Comparison of ENCODE assay signal across 28 cellular contexts in the genomic region with DNA sequence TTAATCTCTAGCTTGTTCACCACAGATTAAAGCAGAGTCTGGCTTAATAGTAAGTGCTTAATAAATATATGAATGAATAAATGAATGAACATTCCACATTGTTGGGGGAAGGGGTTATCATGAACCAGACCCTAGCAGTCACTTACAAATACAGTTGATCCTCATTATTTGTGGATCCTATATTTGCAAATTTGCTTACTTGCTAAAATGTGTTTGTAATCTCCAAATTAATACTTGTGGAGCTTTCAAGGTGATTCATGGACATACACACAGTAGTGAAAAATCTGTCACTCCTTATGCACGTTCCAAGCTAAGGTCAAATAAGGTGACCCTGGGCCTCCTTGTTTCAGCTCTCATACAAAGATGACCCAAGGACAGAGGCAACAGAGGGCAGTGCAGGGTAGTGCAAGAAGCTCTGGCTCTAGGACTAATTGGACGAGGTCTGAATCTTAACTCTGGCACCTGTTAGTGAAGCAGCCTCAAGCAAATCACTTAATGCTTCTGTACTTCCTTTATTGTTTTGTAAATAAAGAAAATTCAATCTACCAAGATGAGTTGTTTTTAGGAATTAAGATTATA.
A peak's percentile ranks its signal among the peaks of the same experiment; 100 is the strongest.
DNase-seq lines count a peak whose midpoint lies in the region; ATAC-seq, FAIRE-seq and TF ChIP-seq lines count a peak whose summit lies in the region.
"Had no signal": no experiment of that assay in that cellular context is flagged by ENCODE, and none has a peak within 500 bp of the region (broad histone marks: within the 10 kb centered on the region; RNA-seq: fewer than 3 reads in every experiment).

No MANE protein-coding gene starts in this region.

- TF ChIP-seq RAD21 in HepG2 (CRISPR knock-in tag; IDR thresholded peaks at IDR 0.05): no peak

- no peaks in the 10 kb centered on the region for H3K36me3 ChIP-seq in left ventricle myocardium inferior
- H3K36me3 ChIP-seq in HepG2 (replicated peaks in 1 of 2; ENCODE audit: control insufficient read depth in 1 of 2, insufficient read depth in 2 of 2, low read length in 2 of 2): no peaks in the 10 kb centered on the region
- H3K36me3 ChIP-seq: adrenal gland, BLaER1, esophagus muscularis mucosa, heart left ventricle had no signal

- H3K4me1 ChIP-seq in left ventricle myocardium inferior (no peaks in the 10 kb centered on the region), HepG2 (ENCODE audit: insufficient read depth, low read length) (no peaks in the 10 kb centered on the region)
- H3K4me1 ChIP-seq: adrenal gland, esophagus muscularis mucosa, heart left ventricle, testis had no signal

- intact Hi-C loops in left ventricle myocardium inferior (cut with micrococcal nuclease) (no loop called here), left cardiac atrium (cut with DNase I) (no loop called here), HepG2 (cut with micrococcal nuclease; ENCODE audit: unreplicated experiment) (no loop called here)

- H3K27me3 ChIP-seq in left ventricle myocardium inferior (ENCODE audit: low read depth) (no peaks in the 10 kb centered on the region), HepG2 (ENCODE audit: control insufficient read depth in 1 of 2, insufficient read depth in 2 of 2, low read length in 2 of 2) (peaks cover 0 to 21% of the 10 kb centered on the region in 2 experiments; a peak in 1 of 5 replicates)
- H3K27me3 ChIP-seq: BLaER1, heart left ventricle, testis had no signal

- no peak overlapping the region for H3K4me2 ChIP-seq in HepG2 (ENCODE audit: low read depth, low read length)
- H3K4me2 ChIP-seq: BLaER1 had no signal

- DNase-seq in left ventricle myocardium inferior (no peak), left cardiac atrium (no peak), RPMI8226 (peak; percentile 12), HepG2 (ENCODE audit: low spot score) (no peak), GM13977 (ENCODE audit: low spot score) (no peak), AG08396 (ENCODE audit: low spot score) (no peak)
- DNase-seq in activated T-cell treated with anti-CD3 and anti-CD28 coated beads, Interleukin-2, amount 50 U/mL, for 4 hours: no peak
- DNase-seq: ACHN; activated CD4-positive, alpha-beta memory T cell treated with anti-CD3 and anti-CD28 coated beads, Interleukin-2, amount 10 ng/mL, durations not matched to agents 7 days and 5 days; activated CD8-positive, alpha-beta memory T cell treated with anti-CD3 and anti-CD28 coated beads, Interleukin-2, amount 50 U/mL, for 4 hours; activated naive CD4-positive, alpha-beta T cell treated with anti-CD3 and anti-CD28 coated beads for 36 hours; adrenal gland; dermis blood vessel endothelial cell; foreskin fibroblast; heart left ventricle; IMR-90; NCI-H146; NCI-H226; NCI-H526 treated with DMSO at 0.1 percent for 48 hours; nephron progenitor cell; stimulated activated CD4-positive, alpha-beta T cell treated with anti-CD3 and anti-CD28 coated beads, Interleukin-1b, Interleukin-23, amount 100 ng/mL, for 48 hours; stimulated activated naive CD8-positive, alpha-beta T cell treated with anti-CD3 and anti-CD28 coated beads, Interleukin-15, Interleukin-2, amounts not matched to agents 100 U/mL and 50 U/mL, for 24 hours; T-helper 17 cell; testis had no signal

- no peaks in the 10 kb centered on the region for H3K9me3 ChIP-seq in left ventricle myocardium inferior (replicated peaks)
- H3K9me3 ChIP-seq in HepG2 (ENCODE audit: low read length): no peaks in the 10 kb centered on the region
- H3K9me3 ChIP-seq: adrenal gland, esophagus muscularis mucosa, heart left ventricle, testis had no signal

- peak; percentile 29 for TF ChIP-seq CTCF in left ventricle myocardium inferior (IDR thresholded peaks at IDR 0.05; ENCODE audit: borderline replicate concordance)
- TF ChIP-seq CTCF in HepG2 (CRISPR knock-in tag; IDR thresholded peaks at IDR 0.05): peak; percentile 23; the same call in 1 of the 2 replicates
- no peak for TF ChIP-seq CTCF in GM13977 (IDR thresholded peaks at IDR 0.05; ENCODE audit: extremely low read depth, insufficient read depth, missing control alignments)

- no peak for TF ChIP-seq POLR2A in HepG2 (IDR thresholded peaks at IDR 0.05; ENCODE audit: insufficient read depth in 1 of 2, low read depth in 2 of 2, low read length in 2 of 2)

- peaks cover 22% of the 10 kb centered on the region for H3K27me3 Mint-ChIP-seq in activated T-cell treated with anti-CD3 and anti-CD28 coated beads, Interleukin-2, amount 50 U/mL, for 4 hours (ENCODE audit: low read depth)

- TF ChIP-seq EP300 in HepG2 (IDR thresholded peaks at IDR 0.05; ENCODE audit: low read depth in 2 of 2, low read length in 2 of 2) (no peak), HepG2 (CRISPR knock-in tag; IDR thresholded peaks at IDR 0.05; ENCODE audit: borderline replicate concordance) (no peak)

- ATAC-seq in left cardiac atrium (no peak), HepG2 (no peak)
- ATAC-seq in activated T-cell treated with anti-CD3 and anti-CD28 coated beads, Interleukin-2, amount 50 U/mL, for 4 hours: no peak
- ATAC-seq: stimulated activated naive CD8-positive, alpha-beta T cell treated with anti-CD3 and anti-CD28 coated beads, Interleukin-15, Interleukin-2, amounts not matched to agents 100 U/mL and 50 U/mL, for 24 hours; T-helper 17 cell had no signal

- no peak overlapping the region for H3K4me3 Mint-ChIP-seq in activated T-cell treated with anti-CD3 and anti-CD28 coated beads, Interleukin-2, amount 50 U/mL, for 4 hours
- H3K4me3 Mint-ChIP-seq: activated CD4-positive, alpha-beta memory T cell treated with anti-CD3 and anti-CD28 coated beads, Interleukin-2, amount 10 ng/mL, durations not matched to agents 7 days and 5 days; activated naive CD4-positive, alpha-beta T cell treated with anti-CD3 and anti-CD28 coated beads for 36 hours; nephron progenitor cell; T-helper 17 cell had no signal

- FAIRE-seq in HepG2 (lab: Jason Lieb, UNC): no peak
- FAIRE-seq: G401.6, keratinocyte had no signal

- no peak overlapping the region for H2AFZ ChIP-seq in HepG2 (ENCODE audit: low read length)

- no peak overlapping the region for H3K9ac ChIP-seq in HepG2 (ENCODE audit: insufficient read depth, low read depth, low read length)
- H3K9ac ChIP-seq: BLaER1 had no signal

- no peaks in the 10 kb centered on the region for H3K36me3 Mint-ChIP-seq in activated T-cell treated with anti-CD3 and anti-CD28 coated beads, Interleukin-2, amount 50 U/mL, for 4 hours (ENCODE audit: insufficient read depth)

- no peaks in the 10 kb centered on the region for H3K4me1 Mint-ChIP-seq in activated T-cell treated with anti-CD3 and anti-CD28 coated beads, Interleukin-2, amount 50 U/mL, for 4 hours (ENCODE audit: low read depth)
- H3K4me1 Mint-ChIP-seq: activated CD4-positive, alpha-beta memory T cell treated with anti-CD3 and anti-CD28 coated beads, Interleukin-2, amount 10 ng/mL, durations not matched to agents 7 days and 5 days; nephron progenitor cell; T-helper 17 cell had no signal

- H3K4me3 ChIP-seq in left ventricle myocardium inferior (no peak overlapping the region), HepG2 (replicated peaks in 1 of 3; ENCODE audit: insufficient read depth in 1 of 3, low read depth in 2 of 3, low read length in 3 of 3) (no peak overlapping the region)
- H3K4me3 ChIP-seq: adrenal gland, BLaER1, esophagus muscularis mucosa, heart left ventricle, testis had no signal

- WGBS in HepG2 (ENCODE audit: low lambda C conversion rate): 5% methylated on average over 2 of the region's 2 CpGs

- no peaks in the 10 kb centered on the region for H4K20me1 ChIP-seq in HepG2 (ENCODE audit: insufficient read depth, low read length)
- H4K20me1 ChIP-seq: BLaER1 had no signal

- no peaks in the 10 kb centered on the region for H3K79me2 ChIP-seq in HepG2 (ENCODE audit: insufficient read depth, low read length)

- no TSS peak for BruUV-seq in HepG2 (replicated peaks; lab: Mats Ljungman, UMichigan)

- no peaks in the 10 kb centered on the region for H3K9me3 Mint-ChIP-seq in activated T-cell treated with anti-CD3 and anti-CD28 coated beads, Interleukin-2, amount 50 U/mL, for 4 hours
- H3K9me3 Mint-ChIP-seq: activated CD4-positive, alpha-beta memory T cell treated with anti-CD3 and anti-CD28 coated beads, Interleukin-2, amount 10 ng/mL, durations not matched to agents 7 days and 5 days; activated naive CD4-positive, alpha-beta T cell treated with anti-CD3 and anti-CD28 coated beads for 36 hours had no signal

- H3K27ac ChIP-seq in left ventricle myocardium inferior (replicated peaks) (no peak overlapping the region), HepG2 (ENCODE audit: extremely low read length, insufficient read depth, low read length) (no peak overlapping the region)
- H3K27ac ChIP-seq: adrenal gland, BLaER1, esophagus muscularis mucosa, heart left ventricle, testis had no signal

- CTCF ChIA-PET in HepG2 (lab: Yijun Ruan, JAX; ENCODE audit: low intra/inter-chr PET ratio, low total read pairs): no interaction called here

- POLR2A ChIA-PET in HepG2 (lab: Yijun Ruan, JAX): no interaction called here

- in situ Hi-C loops in HepG2 (cut with HindIII; ENCODE audit: extremely low pct_ligation_motif_present, low pct_unique_long_range_greater_than_20kb): no loop called here
- in situ Hi-C loops in GM13977 (cut with MboI; ENCODE audit: low pct_unique_long_range_greater_than_20kb, low sequenced_read_pairs, unreplicated experiment): no loop called here

TF ChIP-seq in HepG2, 621 proteins besides CTCF, POLR2A, EP300 and RAD21 (continues in another document):
- TF ChIP-seq ATF1 (CRISPR knock-in tag; IDR thresholded peaks at IDR 0.05): no peak
- TF ChIP-seq SOX6 (IDR thresholded peaks at IDR 0.05): no peak
- TF ChIP-seq SOX6 (CRISPR knock-in tag; IDR thresholded peaks at IDR 0.05): no peak
- TF ChIP-seq, protein P1, sequence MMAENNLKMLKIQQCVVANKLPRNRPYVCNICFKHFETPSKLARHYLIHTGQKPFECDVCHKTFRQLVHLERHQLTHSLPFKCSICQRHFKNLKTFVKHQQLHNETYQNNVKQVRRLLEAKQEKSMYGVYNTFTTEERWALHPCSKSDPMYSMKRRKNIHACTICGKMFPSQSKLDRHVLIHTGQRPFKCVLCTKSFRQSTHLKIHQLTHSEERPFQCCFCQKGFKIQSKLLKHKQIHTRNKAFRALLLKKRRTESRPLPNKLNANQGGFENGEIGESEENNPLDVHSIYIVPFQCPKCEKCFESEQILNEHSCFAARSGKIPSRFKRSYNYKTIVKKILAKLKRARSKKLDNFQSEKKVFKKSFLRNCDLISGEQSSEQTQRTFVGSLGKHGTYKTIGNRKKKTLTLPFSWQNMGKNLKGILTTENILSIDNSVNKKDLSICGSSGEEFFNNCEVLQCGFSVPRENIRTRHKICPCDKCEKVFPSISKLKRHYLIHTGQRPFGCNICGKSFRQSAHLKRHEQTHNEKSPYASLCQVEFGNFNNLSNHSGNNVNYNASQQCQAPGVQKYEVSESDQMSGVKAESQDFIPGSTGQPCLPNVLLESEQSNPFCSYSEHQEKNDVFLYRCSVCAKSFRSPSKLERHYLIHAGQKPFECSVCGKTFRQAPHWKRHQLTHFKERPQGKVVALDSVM (CRISPR knock-in tag; IDR thresholded peaks at IDR 0.05): no peak
